12 cellular contexts compared by ENCODE assay signal in genomic region chr2:102057502-102058292, GRCh38.
A peak's percentile ranks its signal among the peaks of the same experiment; 100 is the strongest.
DNase-seq lines count a peak whose midpoint lies in the region; ATAC-seq and TF ChIP-seq lines count a peak whose summit lies in the region.
"Had no signal": no experiment of that assay in that cellular context is flagged by ENCODE, and none has a peak within 500 bp of the region (broad histone marks: within the 10 kb centered on the region; RNA-seq: fewer than 3 reads in every experiment).

No MANE protein-coding gene starts in this region.

- H3K9me2 ChIP-seq in GM23248 (ENCODE audit: insufficient read depth): no peaks in the 10 kb centered on the region

- H3K4me2 ChIP-seq in GM23248 (ENCODE audit: unreplicated experiment): no peak overlapping the region

- H3K79me2 ChIP-seq in GM23248 (ENCODE audit: insufficient read depth): no peaks in the 10 kb centered on the region

- in situ Hi-C loops in GM23248 (cut with MboI): no loop called here

- no peak overlapping the region for H3K9ac ChIP-seq in GM23248

- no peaks in the 10 kb centered on the region for H4K20me1 ChIP-seq in GM23248 (ENCODE audit: insufficient read depth)

- 87 to 88% methylated on average over 14 of the region's 14 CpGs for WGBS in GM23248 (ENCODE audit: low coverage in 1 of 2, low lambda C conversion rate in 2 of 2, missing lambda C conversion rate in 2 of 2), 2 experiments

- intact Hi-C loops in upper lobe of right lung (cut with DNase I): no loop called here

- H3K4me1 ChIP-seq in muscle layer of duodenum (ENCODE audit: control insufficient read depth in 1 of 2, insufficient read depth in 2 of 2, low read length in 2 of 2): no peaks in the 10 kb centered on the region
- peaks cover 67% of the 10 kb centered on the region for H3K4me1 ChIP-seq in upper lobe of right lung
- H3K4me1 ChIP-seq in GM23248 (ENCODE audit: insufficient read depth): peaks cover 39% of the 10 kb centered on the region

- ATAC-seq in upper lobe of right lung (no peak), HG02981 (IDR thresholded peaks at IDR 0.05; ENCODE audit: unreplicated experiment) (no peak)

- no peak overlapping the region for H3K4me3 ChIP-seq in muscle layer of duodenum (ENCODE audit: low read depth in 1 of 2, low read length in 2 of 2)
- no peak overlapping the region for H3K4me3 ChIP-seq in upper lobe of right lung
- no peak overlapping the region for H3K4me3 ChIP-seq in GM23248
- H3K4me3 ChIP-seq in coronary artery: no peak overlapping the region
- H3K4me3 ChIP-seq: ascending aorta had no signal

- no peak for TF ChIP-seq CTCF in upper lobe of right lung (IDR thresholded peaks at IDR 0.05)
- no peak for TF ChIP-seq CTCF in coronary artery (IDR thresholded peaks at IDR 0.05)

- H3K27ac ChIP-seq in cingulate gyrus (ENCODE audit: low read depth, low read length) (peak overlapping the region; percentile 10), muscle layer of duodenum (ENCODE audit: low read length) (peak overlapping the region; percentile 1), upper lobe of right lung (peak overlapping the region; percentile 21), GM23248 (no peak overlapping the region), coronary artery (peak overlapping the region in 1 of 2 donors; percentile 53)

- peaks cover 7% of the 10 kb centered on the region for H3F3A ChIP-seq in GM23248 (ENCODE audit: insufficient read depth)

- DNase-seq in stimulated activated CD4-positive, alpha-beta T cell treated with anti-CD3 and anti-CD28 coated beads, Interleukin-12 subunit alpha, Interleukin-12 subunit beta, amount 100 ng/mL, for 48 hours (ENCODE audit: low read depth in 2 of 3, low spot score in 1 of 3): peak; percentile 24 to 42 (median 30)
- DNase-seq in stimulated activated CD4-positive, alpha-beta T cell treated with anti-CD3 and anti-CD28 coated beads, Interleukin-4, amount 100 ng/mL, for 1 hour: no peak
- no peak for DNase-seq in upper lobe of right lung
- DNase-seq in GM23248: no peak
- no peak for DNase-seq in coronary artery (ENCODE audit: low spot score)
- DNase-seq: activated CD4-positive, alpha-beta T cell treated with anti-CD3 and anti-CD28 coated beads, Interleukin-2, amount 50 U/mL, for 4 hours; NK-92 treated with Interleukin-12 subunit alpha and Interleukin-12 subunit beta, amount 100 ng/mL, for 24 hours; occipital lobe had no signal

- no peaks in the 10 kb centered on the region for H3K36me3 ChIP-seq in muscle layer of duodenum (ENCODE audit: control insufficient read depth in 1 of 2, insufficient read depth in 2 of 2, low read length in 2 of 2)
- no peaks in the 10 kb centered on the region for H3K36me3 ChIP-seq in upper lobe of right lung
- H3K36me3 ChIP-seq in GM23248 (ENCODE audit: low read depth): no peaks in the 10 kb centered on the region
- H3K36me3 ChIP-seq: ascending aorta had no signal

- no peaks in the 10 kb centered on the region for H3K27me3 ChIP-seq in muscle layer of duodenum (ENCODE audit: low read depth, low read length)
- no peaks in the 10 kb centered on the region for H3K27me3 ChIP-seq in upper lobe of right lung
- H3K27me3 ChIP-seq in GM23248 (replicated peaks; ENCODE audit: insufficient read depth): no peaks in the 10 kb centered on the region
- H3K27me3 ChIP-seq: ascending aorta had no signal

- H3K9me3 ChIP-seq in muscle layer of duodenum (ENCODE audit: control insufficient read depth in 1 of 2, low read length in 2 of 2): no peaks in the 10 kb centered on the region
- no peaks in the 10 kb centered on the region for H3K9me3 ChIP-seq in upper lobe of right lung
- no peaks in the 10 kb centered on the region for H3K9me3 ChIP-seq in GM23248 (ENCODE audit: low read depth)
- H3K9me3 ChIP-seq: ascending aorta had no signal

- H2AFZ ChIP-seq in GM23248: no peak overlapping the region

Comparison
In these comparisons a context has a peak if more than half of its experiments do, and no peak if none do; other contexts are left out.
1. DNase-seq: peak in stimulated activated CD4-positive, alpha-beta T cell treated with anti-CD3 and anti-CD28 coated beads, Interleukin-12 subunit alpha, Interleukin-12 subunit beta, amount 100 ng/mL, for 48 hours (3 of 3); none in stimulated activated CD4-positive, alpha-beta T cell treated with anti-CD3 and anti-CD28 coated beads, Interleukin-4, amount 100 ng/mL, for 1 hour (single experiment), upper lobe of right lung (single experiment), GM23248 (single experiment) and coronary artery (single experiment).